In genomic region chr6:138971601-138972000, GRCh38 we compare ENCODE assay signal across 10 cellular contexts. TPM values are rescaled to one million over a fixed set of nuclear protein-coding genes. Genes with fewer than 3 reads are reported as not detected.
DNase-seq lines count a peak whose midpoint lies in the region; ATAC-seq and TF ChIP-seq lines count a peak whose summit lies in the region.
"Had no signal": no experiment of that assay in that cellular context is flagged by ENCODE, and none has a peak within 500 bp of the region (broad histone marks: within the 10 kb centered on the region; RNA-seq: fewer than 3 reads in every experiment).

No MANE protein-coding gene starts in this region.

- H3K27ac Mint-ChIP-seq in MCF 10A (ENCODE audit: low read depth, unreplicated experiment), result peak overlapping the region; percentile 79
- H3K27ac Mint-ChIP-seq: activated naive CD8-positive, alpha-beta T cell treated with anti-CD3 and anti-CD28 coated beads, Interleukin-2, amount 10 ng/mL, durations not matched to agents 7 days and 5 days had no signal

- no peak overlapping the region for H3K27ac ChIP-seq in breast epithelium
- H3K27ac ChIP-seq in dorsolateral prefrontal cortex, result peak overlapping the region in 57 of 59 donors; percentile 1 to 88 (median 76)
- peak overlapping the region; percentile 19 for H3K27ac ChIP-seq in lower lobe of right lung
- peak overlapping the region; percentile 6 to 53 for H3K27ac ChIP-seq in uterus

- intact Hi-C loops in MCF 10A (cut with micrococcal nuclease) (no loop called here), breast epithelium (cut with DNase I; ENCODE audit: low total_unique reads) (no loop called here), dorsolateral prefrontal cortex (cut with DNase I) (no loop called here), lower lobe of right lung (cut with DNase I) (no loop called here), uterus (cut with DNase I; ENCODE audit: low total_unique reads) (no loop called here)

- H3K36me3 ChIP-seq in breast epithelium, result no peaks in the 10 kb centered on the region
- H3K36me3 ChIP-seq in lower lobe of right lung, result no peaks in the 10 kb centered on the region
- no peaks in the 10 kb centered on the region for H3K36me3 ChIP-seq in uterus

- H3K4me3 ChIP-seq in breast epithelium (no peak overlapping the region), dorsolateral prefrontal cortex (peak overlapping the region in 44 of 59 donors; percentile 4 to 49 (median 22)), lower lobe of right lung (no peak overlapping the region), uterus (no peak overlapping the region)

- H3K9me3 ChIP-seq in breast epithelium (no peaks in the 10 kb centered on the region), lower lobe of right lung (no peaks in the 10 kb centered on the region), uterus (no peaks in the 10 kb centered on the region)

- TF ChIP-seq POLR2A in breast epithelium (IDR thresholded peaks at IDR 0.05) (no peak), uterus (IDR thresholded peaks at IDR 0.05) (no peak)

- peak; percentile 30 for DNase-seq in MCF 10A (ENCODE audit: unreplicated experiment)
- no peak for DNase-seq in breast epithelium (ENCODE audit: low spot score in 2 of 2)
- DNase-seq in dorsolateral prefrontal cortex, result peak in 7 of 10 donors; percentile 14 to 75 (median 61)
- no peak for DNase-seq in lower lobe of right lung
- no peak for DNase-seq in uterus
- no peak for DNase-seq in NCI-H2227 treated with DMSO at 0.1 percent for 48 hours (lab: John Stamatoyannopoulos, UW)
- DNase-seq: activated naive CD8-positive, alpha-beta T cell treated with anti-CD3 and anti-CD28 coated beads, Interleukin-2, amount 10 ng/mL, durations not matched to agents 7 days and 5 days; NCI-H1092 treated with DMSO at 0.1 percent for 48 hours had no signal

- TF ChIP-seq CTCF in MCF 10A (IDR thresholded peaks at IDR 0.05; ENCODE audit: unreplicated experiment) (no peak), breast epithelium (IDR thresholded peaks at IDR 0.05) (no peak), dorsolateral prefrontal cortex (IDR thresholded peaks at IDR 0.05 in 54 of 56, conservative IDR thresholded peaks at IDR 0.05 in 2 of 56; ENCODE audit: low read depth in 1 of 56, partially characterized antibody in 56 of 56) (peak in 1 of 56 donors; percentile 6), lower lobe of right lung (IDR thresholded peaks at IDR 0.05) (no peak), uterus (IDR thresholded peaks at IDR 0.05) (no peak)

- peak overlapping the region; percentile 8 for H3K4me3 Mint-ChIP-seq in MCF 10A (ENCODE audit: unreplicated experiment)
- H3K4me3 Mint-ChIP-seq: activated naive CD8-positive, alpha-beta T cell treated with anti-CD3 and anti-CD28 coated beads, Interleukin-2, amount 10 ng/mL, durations not matched to agents 7 days and 5 days had no signal

- POLR2A ChIA-PET in MCF 10A (lab: Yijun Ruan, JAX), result interaction anchor here (1.0 to 6.6 kb wide), 6 partner anchors 11 to 83 kb away, joined by 4 to 57 read pairs (median 12); partner anchors contain the start of gene REPS1

- peaks cover 47% of the 10 kb centered on the region for H3K4me1 Mint-ChIP-seq in MCF 10A (ENCODE audit: insufficient read depth, unreplicated experiment)

- no TSS peak for BruUV-seq in MCF 10A (replicated peaks; lab: Mats Ljungman, UMichigan)

- H3K27me3 Mint-ChIP-seq in MCF 10A (ENCODE audit: insufficient read depth, unreplicated experiment), result no peaks in the 10 kb centered on the region
- H3K27me3 Mint-ChIP-seq: activated naive CD8-positive, alpha-beta T cell treated with anti-CD3 and anti-CD28 coated beads, Interleukin-2, amount 10 ng/mL, durations not matched to agents 7 days and 5 days had no signal

- no peak for ATAC-seq in lower lobe of right lung
- ATAC-seq in HG03442 (IDR thresholded peaks at IDR 0.05; ENCODE audit: unreplicated experiment), result no peak
- ATAC-seq in HG03354 (IDR thresholded peaks at IDR 0.05; ENCODE audit: poor library complexity, severe bottlenecking, unreplicated experiment), result no peak

- CTCF ChIA-PET in MCF 10A (lab: Yijun Ruan, JAX), result interaction anchor here (0.6 to 2.1 kb wide), 6 partner anchors 11 to 206 kb away, joined by 3 to 6 read pairs (median 4); partner anchors contain the start of gene REPS1

- no peaks in the 10 kb centered on the region for H3K27me3 ChIP-seq in breast epithelium
- no peaks in the 10 kb centered on the region for H3K27me3 ChIP-seq in dorsolateral prefrontal cortex
- H3K27me3 ChIP-seq in lower lobe of right lung (ENCODE audit: low read depth), result no peaks in the 10 kb centered on the region
- H3K27me3 ChIP-seq in uterus, result no peaks in the 10 kb centered on the region

- H3K4me1 ChIP-seq in breast epithelium (peaks cover 0 to 7% of the 10 kb centered on the region in 2 donors), lower lobe of right lung (peaks cover 48% of the 10 kb centered on the region), uterus (peaks cover 0 to 11% of the 10 kb centered on the region in 2 donors)

- no peaks in the 10 kb centered on the region for H3K9me3 Mint-ChIP-seq in MCF 10A (ENCODE audit: unreplicated experiment)
- H3K9me3 Mint-ChIP-seq: activated naive CD8-positive, alpha-beta T cell treated with anti-CD3 and anti-CD28 coated beads, Interleukin-2, amount 10 ng/mL, durations not matched to agents 7 days and 5 days had no signal

- H3K36me3 Mint-ChIP-seq in MCF 10A (ENCODE audit: insufficient read depth, unreplicated experiment), result no peaks in the 10 kb centered on the region

RNA-seq across cellular contexts. Expression of gene REPS1, which starts 16.5 kb away (rescaled TPM):
- total RNA-seq in MCF 10A (2022) (54.8 and 65.3 TPM in 2 replicates), breast epithelium (10 to 100 TPM; 40.5 to 79.9 (median 66.5) TPM), dorsolateral prefrontal cortex (100 to 1,000 TPM in 42 of 120 experiments, 10 to 100 TPM in 78; 61.3 to 151 (median 92.9) TPM), lower lobe of right lung (39.1 TPM), uterus (100 to 1,000 TPM in 1 of 4 donors, 10 to 100 TPM in 3; 36.5 to 266 (median 70.7) TPM)

RNA-seq across cellular contexts. Expression of gene ABRACL, which starts 56.9 kb away (rescaled TPM):
- 24.0 and 36.8 TPM in 2 replicates for total RNA-seq in MCF 10A (2022)
- total RNA-seq in breast epithelium, result 10 to 100 TPM; 10.9 to 26.9 (median 17.4) TPM
- 10 to 100 TPM in 101 of 120 experiments, 1 to 10 TPM in 19; 2.9 to 23.0 (median 14.4) TPM for total RNA-seq in dorsolateral prefrontal cortex
- 42.4 TPM for total RNA-seq in lower lobe of right lung
- 1 to 10 TPM in 3 of 4 donors, not detected in 1; 6.2 to 10.0 (median 6.2) TPM for total RNA-seq in uterus

Comparison
In these comparisons a context has a peak if more than half of its experiments do, and no peak if none do; other contexts are left out.
1. DNase-seq: peak in MCF 10A (single experiment) and dorsolateral prefrontal cortex (7 of 10); none in breast epithelium (0 of 2), lower lobe of right lung (single experiment), uterus (0 of 2) and NCI-H2227 treated with DMSO at 0.1 percent for 48 hours (single experiment).
2. H3K27ac ChIP-seq: peak in dorsolateral prefrontal cortex (57 of 59), lower lobe of right lung (single experiment) and uterus (2 of 2); none in breast epithelium (0 of 2).
3. H3K4me3 ChIP-seq: peak in dorsolateral prefrontal cortex (44 of 59); none in breast epithelium (0 of 3), lower lobe of right lung (single experiment) and uterus (0 of 2).